Comparison of ENCODE assay signal across 9 cellular contexts in the genomic region with DNA sequence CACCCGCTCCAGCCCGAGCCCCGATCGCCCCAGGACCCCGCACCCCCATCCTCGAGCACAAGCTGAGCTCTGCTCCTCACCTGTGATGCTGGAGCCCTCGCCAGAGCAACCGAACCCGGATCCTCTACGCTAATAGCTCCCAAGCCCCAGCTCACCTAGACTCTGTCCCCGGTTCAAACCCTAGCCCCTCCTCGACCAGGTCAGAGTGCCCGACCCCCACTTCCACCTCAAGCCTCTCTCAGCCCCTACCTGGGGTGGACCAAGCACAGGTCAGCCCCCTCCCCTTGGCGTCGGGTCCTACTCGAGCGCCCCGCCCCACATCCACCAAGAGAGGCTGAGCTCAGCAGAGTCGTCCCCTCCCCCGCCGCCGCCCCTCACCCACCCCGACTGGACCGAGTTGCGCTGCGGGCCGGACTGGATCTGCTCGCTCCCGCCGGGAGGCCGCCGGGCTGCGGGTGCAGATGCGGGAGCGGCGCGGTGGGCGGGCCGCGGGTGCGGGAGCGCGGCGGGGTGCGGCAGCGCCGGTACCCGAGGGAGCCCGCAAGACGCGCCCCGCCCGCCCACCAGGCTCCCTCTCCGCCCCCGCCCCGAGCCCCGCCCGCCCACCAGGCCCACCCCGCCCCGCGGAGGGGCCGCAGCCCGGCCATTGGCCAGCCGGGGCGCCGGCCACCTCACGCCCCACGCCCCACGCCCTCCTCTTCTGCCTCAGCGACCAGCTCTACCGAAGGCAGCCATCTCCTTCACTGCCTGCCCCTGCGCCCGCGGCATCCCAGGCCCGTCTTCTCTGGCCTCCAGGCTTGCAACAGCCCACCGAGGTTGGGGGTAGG. TPM values are rescaled to one million over a fixed set of nuclear protein-coding genes. Genes with fewer than 3 reads are reported as not detected.
DNase-seq lines count a peak whose midpoint lies in the region; ATAC-seq and TF ChIP-seq lines count a peak whose summit lies in the region.
"Had no signal": no experiment of that assay in that cellular context is flagged by ENCODE, and none has a peak within 500 bp of the region (broad histone marks: within the 10 kb centered on the region; RNA-seq: fewer than 3 reads in every experiment).

No MANE protein-coding gene starts in this region.

- 6% methylated on average over 76 of the region's 76 CpGs for WGBS in liver

- H3K9ac ChIP-seq in liver (ENCODE audit: low read depth in 1 of 2, low read length in 2 of 2), result no peak overlapping the region

- intact Hi-C loops in Calu3 (cut with micrococcal nuclease; ENCODE audit: unreplicated experiment), result no loop called here

- no peak overlapping the region for H3K27ac Mint-ChIP-seq in Calu3 (ENCODE audit: unreplicated experiment)

- peak overlapping the region; percentile 76 for H3K4me3 ChIP-seq in coronary artery
- H3K4me3 ChIP-seq in liver (ENCODE audit: low read depth in 1 of 3, low read length in 3 of 3), result peak overlapping the region in 2 of 3 donors; percentile 31 to 60

- H3K27me3 Mint-ChIP-seq in Calu3 (ENCODE audit: unreplicated experiment), result peaks cover 20% of the 10 kb centered on the region

- TF ChIP-seq CTCF in Calu3 (IDR thresholded peaks at IDR 0.05; ENCODE audit: unreplicated experiment) (no peak), coronary artery (IDR thresholded peaks at IDR 0.05) (no peak), liver (IDR thresholded peaks at IDR 0.05; ENCODE audit: low read depth, low read length, missing input control) (no peak)

- peaks cover 7% of the 10 kb centered on the region for H3K36me3 Mint-ChIP-seq in Calu3 (ENCODE audit: insufficient read depth, unreplicated experiment)

- peaks cover 0 to 7% (median 2%) of the 10 kb centered on the region in 4 donors for H3K27me3 ChIP-seq in liver (ENCODE audit: control insufficient read depth in 4 of 4, insufficient read depth in 4 of 4, low read length in 3 of 4)

- ATAC-seq in GM19455 (IDR thresholded peaks at IDR 0.05; ENCODE audit: unreplicated experiment) (no peak), GM21528 (IDR thresholded peaks at IDR 0.05; ENCODE audit: low FRiP score, unreplicated experiment) (no peak), GM21723 (IDR thresholded peaks at IDR 0.05; ENCODE audit: unreplicated experiment) (no peak)

- H3K9me3 ChIP-seq in liver (ENCODE audit: control insufficient read depth in 4 of 4, low read length in 3 of 4), result no peaks in the 10 kb centered on the region

- no TSS peak for BruUV-seq in Calu3 (replicated peaks; lab: Mats Ljungman, UMichigan)

- H3K36me3 ChIP-seq in liver (ENCODE audit: control insufficient read depth in 4 of 4, insufficient read depth in 3 of 4, low read depth in 1 of 4, low read length in 3 of 4), result no peaks in the 10 kb centered on the region

- DNase-seq in Calu3, result peak; percentile 59
- DNase-seq in NCI-H1930 (lab: John Stamatoyannopoulos, UW), result peak; percentile 51 to 52
- peak; percentile 85 for DNase-seq in coronary artery (ENCODE audit: low spot score)

- TF ChIP-seq RAD21 in liver (IDR thresholded peaks at IDR 0.05), result no peak

- peak overlapping the region; percentile 67 for H3K4me3 Mint-ChIP-seq in Calu3 (ENCODE audit: low read depth, unreplicated experiment)

- H3K4me1 Mint-ChIP-seq in Calu3 (ENCODE audit: low read depth, unreplicated experiment), result no peaks in the 10 kb centered on the region

- H3K9me3 Mint-ChIP-seq in Calu3 (ENCODE audit: low read depth, unreplicated experiment), result no peaks in the 10 kb centered on the region

- peaks cover 0 to 7% (median 1%) of the 10 kb centered on the region in 4 donors for H3K4me1 ChIP-seq in liver (ENCODE audit: control insufficient read depth in 4 of 4, insufficient read depth in 4 of 4, low read length in 3 of 4)

- H3K27ac ChIP-seq in coronary artery (peak overlapping the region; percentile 84 to 89), liver (ENCODE audit: low read depth in 1 of 2, low read length in 2 of 2) (no peak overlapping the region), temporal lobe (ENCODE audit: low read depth, low read length) (peak overlapping the region; percentile 75)
- H3K27ac ChIP-seq: HL-60 had no signal

- CTCF ChIA-PET in Calu3 (lab: Charles Lee), result no interaction called here

TF ChIP-seq in liver, 16 proteins besides CTCF, POLR2A, EP300 and RAD21:
- no peak for TF ChIP-seq TAF1 (conservative IDR thresholded peaks at IDR 0.05)
- TF ChIP-seq NR2F2 (IDR thresholded peaks at IDR 0.05), result no peak
- no peak for TF ChIP-seq FOXA2 (IDR thresholded peaks at IDR 0.05)
- TF ChIP-seq, protein P1, sequence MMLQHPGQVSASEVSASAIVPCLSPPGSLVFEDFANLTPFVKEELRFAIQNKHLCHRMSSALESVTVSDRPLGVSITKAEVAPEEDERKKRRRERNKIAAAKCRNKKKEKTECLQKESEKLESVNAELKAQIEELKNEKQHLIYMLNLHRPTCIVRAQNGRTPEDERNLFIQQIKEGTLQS (IDR thresholded peaks at IDR 0.05), result no peak
- no peak for TF ChIP-seq GABPA (IDR thresholded peaks at IDR 0.05 in 1 of 2, conservative IDR thresholded peaks at IDR 0.05 in 1 of 2)
- TF ChIP-seq, protein P2, sequence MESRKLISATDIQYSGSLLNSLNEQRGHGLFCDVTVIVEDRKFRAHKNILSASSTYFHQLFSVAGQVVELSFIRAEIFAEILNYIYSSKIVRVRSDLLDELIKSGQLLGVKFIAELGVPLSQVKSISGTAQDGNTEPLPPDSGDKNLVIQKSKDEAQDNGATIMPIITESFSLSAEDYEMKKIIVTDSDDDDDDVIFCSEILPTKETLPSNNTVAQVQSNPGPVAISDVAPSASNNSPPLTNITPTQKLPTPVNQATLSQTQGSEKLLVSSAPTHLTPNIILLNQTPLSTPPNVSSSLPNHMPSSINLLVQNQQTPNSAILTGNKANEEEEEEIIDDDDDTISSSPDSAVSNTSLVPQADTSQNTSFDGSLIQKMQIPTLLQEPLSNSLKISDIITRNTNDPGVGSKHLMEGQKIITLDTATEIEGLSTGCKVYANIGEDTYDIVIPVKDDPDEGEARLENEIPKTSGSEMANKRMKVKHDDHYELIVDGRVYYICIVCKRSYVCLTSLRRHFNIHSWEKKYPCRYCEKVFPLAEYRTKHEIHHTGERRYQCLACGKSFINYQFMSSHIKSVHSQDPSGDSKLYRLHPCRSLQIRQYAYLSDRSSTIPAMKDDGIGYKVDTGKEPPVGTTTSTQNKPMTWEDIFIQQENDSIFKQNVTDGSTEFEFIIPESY (IDR thresholded peaks at IDR 0.05), result no peak
- TF ChIP-seq RXRA (IDR thresholded peaks at IDR 0.05), result no peak
- no peak for TF ChIP-seq EGR1 (IDR thresholded peaks at IDR 0.05; ENCODE audit: low read depth in 2 of 2)
- TF ChIP-seq HNF4G (IDR thresholded peaks at IDR 0.05), result no peak
- TF ChIP-seq, protein P3, sequence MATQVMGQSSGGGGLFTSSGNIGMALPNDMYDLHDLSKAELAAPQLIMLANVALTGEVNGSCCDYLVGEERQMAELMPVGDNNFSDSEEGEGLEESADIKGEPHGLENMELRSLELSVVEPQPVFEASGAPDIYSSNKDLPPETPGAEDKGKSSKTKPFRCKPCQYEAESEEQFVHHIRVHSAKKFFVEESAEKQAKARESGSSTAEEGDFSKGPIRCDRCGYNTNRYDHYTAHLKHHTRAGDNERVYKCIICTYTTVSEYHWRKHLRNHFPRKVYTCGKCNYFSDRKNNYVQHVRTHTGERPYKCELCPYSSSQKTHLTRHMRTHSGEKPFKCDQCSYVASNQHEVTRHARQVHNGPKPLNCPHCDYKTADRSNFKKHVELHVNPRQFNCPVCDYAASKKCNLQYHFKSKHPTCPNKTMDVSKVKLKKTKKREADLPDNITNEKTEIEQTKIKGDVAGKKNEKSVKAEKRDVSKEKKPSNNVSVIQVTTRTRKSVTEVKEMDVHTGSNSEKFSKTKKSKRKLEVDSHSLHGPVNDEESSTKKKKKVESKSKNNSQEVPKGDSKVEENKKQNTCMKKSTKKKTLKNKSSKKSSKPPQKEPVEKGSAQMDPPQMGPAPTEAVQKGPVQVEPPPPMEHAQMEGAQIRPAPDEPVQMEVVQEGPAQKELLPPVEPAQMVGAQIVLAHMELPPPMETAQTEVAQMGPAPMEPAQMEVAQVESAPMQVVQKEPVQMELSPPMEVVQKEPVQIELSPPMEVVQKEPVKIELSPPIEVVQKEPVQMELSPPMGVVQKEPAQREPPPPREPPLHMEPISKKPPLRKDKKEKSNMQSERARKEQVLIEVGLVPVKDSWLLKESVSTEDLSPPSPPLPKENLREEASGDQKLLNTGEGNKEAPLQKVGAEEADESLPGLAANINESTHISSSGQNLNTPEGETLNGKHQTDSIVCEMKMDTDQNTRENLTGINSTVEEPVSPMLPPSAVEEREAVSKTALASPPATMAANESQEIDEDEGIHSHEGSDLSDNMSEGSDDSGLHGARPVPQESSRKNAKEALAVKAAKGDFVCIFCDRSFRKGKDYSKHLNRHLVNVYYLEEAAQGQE (IDR thresholded peaks at IDR 0.05), result no peak
- no peak for TF ChIP-seq HNF4A (conservative IDR thresholded peaks at IDR 0.05)
- TF ChIP-seq, protein P4, sequence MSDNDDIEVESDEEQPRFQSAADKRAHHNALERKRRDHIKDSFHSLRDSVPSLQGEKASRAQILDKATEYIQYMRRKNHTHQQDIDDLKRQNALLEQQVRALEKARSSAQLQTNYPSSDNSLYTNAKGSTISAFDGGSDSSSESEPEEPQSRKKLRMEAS (IDR thresholded peaks at IDR 0.05), result no peak
- no peak for TF ChIP-seq SP1 (IDR thresholded peaks at IDR 0.05)
- TF ChIP-seq YY1 (IDR thresholded peaks at IDR 0.05), result no peak
- TF ChIP-seq JUND (IDR thresholded peaks at IDR 0.05), result no peak
- no peak for TF ChIP-seq FOXA1 (IDR thresholded peaks at IDR 0.05)

RNA-seq across cellular contexts. Expression of a gene that starts 0.6 kb away (rescaled TPM):
- 11.9 and 14.6 TPM in 2 replicates for total RNA-seq in Calu3 (2022)
- total RNA-seq in liver, result 1 to 10 TPM; 9.9 TPM
- 1 to 10 TPM; 3.1 to 4.4 TPM for polyA plus RNA-seq in liver
- total RNA-seq in temporal lobe, result 197 TPM

Comparison
In these comparisons a context has a peak if more than half of its experiments do, and no peak if none do; other contexts are left out.
1. H3K27ac ChIP-seq: peak in coronary artery (2 of 2) and temporal lobe (single experiment); none in liver (0 of 2).
2. RNA of a gene that starts 0.6 kb away (total RNA-seq): 197 TPM in temporal lobe (single experiment); 11.9 to 14.6 TPM in Calu3 and 9.9 TPM in liver; every median in the first group is over 10 times any median in the second.
3. Peak in every context shown above with its lines, with median percentiles within 50 percentile points of each other: DNase-seq.